In genomic region chr16:30609928-30610839, GRCh38 we compare ENCODE assay signal across 7 cellular contexts.
DNase-seq lines count a peak whose midpoint lies in the region; ATAC-seq and FAIRE-seq lines count a peak whose summit lies in the region.

ZNF689 (minus strand) TSS chr16:30610389; CDS start chr16:30610041, 348 bp downstream.

- peak; percentile 95 for FAIRE-seq in GM18507 (lab: Jason Lieb, UNC)

- DNase-seq in GM18507 (ENCODE audit: extremely low spot score, insufficient read length, low read depth) (peak; percentile 86), NCI-H2081 (lab: John Stamatoyannopoulos, UW) (peak; percentile 88 to 95), T1000 (lab: John Stamatoyannopoulos, UW) (peak; percentile 96), astrocyte of the hippocampus (ENCODE audit: low read depth, low spot score) (peak; percentile 98), hippocampal formation (lab: John Stamatoyannopoulos, UW) (peak; percentile 95 to 97), retina (peak; percentile 99)

- peak; percentile 87 for ATAC-seq in HG02981 (IDR thresholded peaks at IDR 0.05; ENCODE audit: unreplicated experiment)

Comparison
In these comparisons a context has a peak if more than half of its experiments do, and no peak if none do; other contexts are left out.
1. Peak in every context shown above with its lines: DNase-seq and ATAC-seq.